In the genomic region with DNA sequence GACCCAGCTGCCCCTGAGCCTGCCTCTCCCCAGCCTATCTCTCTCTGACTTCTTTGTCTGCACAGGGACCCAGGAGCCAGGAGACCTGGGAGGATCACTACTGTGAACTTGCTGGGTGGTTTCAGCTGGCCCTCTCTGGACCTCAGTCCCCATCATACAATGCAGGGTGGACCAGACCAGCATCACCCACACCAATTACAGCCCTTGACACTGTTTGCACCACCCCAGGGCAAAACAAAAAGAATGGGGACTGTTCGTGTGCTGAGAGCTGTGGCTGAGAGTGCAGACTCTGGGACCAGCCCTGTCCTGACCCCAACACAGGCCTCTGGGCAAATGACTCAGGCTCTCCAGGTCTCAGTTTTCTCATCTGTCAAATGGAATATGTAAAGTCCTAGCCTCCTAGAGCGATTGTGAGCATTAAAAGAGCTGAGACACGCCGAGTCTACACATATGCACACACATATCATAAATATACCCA, we compare ENCODE assay signal across 20 cellular contexts. TPM values are rescaled to one million over a fixed set of nuclear protein-coding genes. Genes with fewer than 3 reads are reported as not detected.
DNase-seq lines count a peak whose midpoint lies in the region; ATAC-seq and TF ChIP-seq lines count a peak whose summit lies in the region.
"Had no signal": no experiment of that assay in that cellular context is flagged by ENCODE, and none has a peak within 500 bp of the region (broad histone marks: within the 10 kb centered on the region; RNA-seq: fewer than 3 reads in every experiment).

No MANE protein-coding gene starts in this region.

- no peak overlapping the region for H3K4me2 ChIP-seq in mesenchymal stem cell (ENCODE audit: low read length, poor library complexity, severe bottlenecking)
- H3K4me2 ChIP-seq: SK-N-SH had no signal

- H3K27me3 Mint-ChIP-seq in activated CD8-positive, alpha-beta memory T cell treated with anti-CD3 and anti-CD28 coated beads, Interleukin-2, amount 10 ng/mL, durations not matched to agents 7 days and 5 days, result no peaks in the 10 kb centered on the region
- no peaks in the 10 kb centered on the region for H3K27me3 Mint-ChIP-seq in activated T-helper 2 cell treated with anti-CD3 and anti-CD28 coated beads, Interferon-gamma antibody, Interleukin-2, Interleukin-4, amounts not matched to agents 10 μg/mL and 5 μg/mL and 100 μg/mL, durations not matched to agents 14 hours and 24 hours and 36 hours (ENCODE audit: low read depth)

- no peak for DNase-seq in activated CD8-positive, alpha-beta memory T cell treated with anti-CD3 and anti-CD28 coated beads, Interleukin-2, amount 10 ng/mL, durations not matched to agents 7 days and 5 days
- no peak for DNase-seq in activated CD8-positive, alpha-beta memory T cell treated with anti-CD3 and anti-CD28 coated beads, Interleukin-2, amount 50 U/mL, for 4 hours
- peak; percentile 75 for DNase-seq in ELF-1 (ENCODE audit: low read depth, low spot score)
- DNase-seq in activated T-helper 2 cell treated with anti-CD3 and anti-CD28 coated beads, Interferon-gamma antibody, Interleukin-2, Interleukin-4, amounts not matched to agents 10 μg/mL and 5 μg/mL and 100 μg/mL, durations not matched to agents 14 hours and 24 hours and 36 hours (ENCODE audit: low spot score), result no peak
- no peak for DNase-seq in mesenchymal stem cell
- no peak for DNase-seq in adrenal gland
- DNase-seq in NCI-H1105 (lab: John Stamatoyannopoulos, UW), result no peak
- no peak for DNase-seq in HK-2 (ENCODE audit: unreplicated experiment)
- DNase-seq: cerebellar nuclear complex; GOT3; left lung; NCI-H2081 treated with DMSO at 0.1 percent for 48 hours; nephron progenitor cell; stimulated activated CD4-positive, alpha-beta T cell treated with anti-CD3 and anti-CD28 coated beads, Interleukin-15, amount 100 ng/mL, for 24 hours; T-helper 9 cell had no signal

- 74% methylated on average over 3 of the region's 4 CpGs for WGBS in mesenchymal stem cell
- WGBS in adrenal gland, 4 donors, result 84 to 89% (median 86%) methylated on average over 4 of the region's 4 CpGs

- no peak for TF ChIP-seq CTCF in adrenal gland (IDR thresholded peaks at IDR 0.05)

- H3K27me3 ChIP-seq in mesenchymal stem cell (ENCODE audit: control insufficient read depth in 1 of 2, insufficient read depth in 1 of 2, low read length in 2 of 2) (no peaks in the 10 kb centered on the region), adrenal gland (peaks cover 2% of the 10 kb centered on the region)
- H3K27me3 ChIP-seq: left lung, sigmoid colon had no signal

- no peak overlapping the region for H3K4me3 ChIP-seq in mesenchymal stem cell (ENCODE audit: insufficient read depth in 1 of 2, low read depth in 1 of 2, low read length in 2 of 2)
- no peak overlapping the region for H3K4me3 ChIP-seq in adrenal gland
- H3K4me3 ChIP-seq: left lung, sigmoid colon had no signal

- H2BK5ac ChIP-seq in mesenchymal stem cell (ENCODE audit: low read depth, low read length, poor library complexity, severe bottlenecking), result no peak overlapping the region

- H3K9me3 ChIP-seq in mesenchymal stem cell (ENCODE audit: control insufficient read depth, low read length) (peaks cover 3% of the 10 kb centered on the region), adrenal gland (replicated peaks in 1 of 3) (no peaks in the 10 kb centered on the region)
- H3K9me3 ChIP-seq: SK-N-SH had no signal

- no peak overlapping the region for H2BK12ac ChIP-seq in mesenchymal stem cell (ENCODE audit: low read length in 2 of 2)

- no peak overlapping the region for H2AFZ ChIP-seq in mesenchymal stem cell (ENCODE audit: low read depth, low read length)
- H2AFZ ChIP-seq: parathyroid adenoma had no signal

- H3K79me1 ChIP-seq in mesenchymal stem cell (replicated peaks; ENCODE audit: low read length, poor library complexity, severe bottlenecking), result no peaks in the 10 kb centered on the region

- H3K18ac ChIP-seq in mesenchymal stem cell (ENCODE audit: low read depth in 1 of 2, low read length in 2 of 2), result no peak overlapping the region

- no peak overlapping the region for H2BK15ac ChIP-seq in mesenchymal stem cell (ENCODE audit: low read depth, poor library complexity, severe bottlenecking)

- no peak overlapping the region for H2BK120ac ChIP-seq in mesenchymal stem cell (ENCODE audit: low read depth, low read length)

- intact Hi-C loops in activated T-helper 2 cell treated with anti-CD3 and anti-CD28 coated beads, Interferon-gamma antibody, Interleukin-2, Interleukin-4, amounts not matched to agents 10 μg/mL and 5 μg/mL and 100 μg/mL, durations not matched to agents 14 hours and 24 hours and 36 hours (cut with micrococcal nuclease), result no loop called here
- intact Hi-C loops in adrenal gland (cut with DNase I), result loop anchor here (2.0 to 10.0 kb wide), 2 partner anchors 66 to 312 kb away; no protein-coding TSS in a partner anchor

- H3K23ac ChIP-seq in mesenchymal stem cell (ENCODE audit: low read length in 2 of 2), result no peak overlapping the region

- peaks cover 5% of the 10 kb centered on the region for H3K9me3 Mint-ChIP-seq in activated CD8-positive, alpha-beta memory T cell treated with anti-CD3 and anti-CD28 coated beads, Interleukin-2, amount 10 ng/mL, durations not matched to agents 7 days and 5 days (ENCODE audit: low read depth)
- peaks cover 20% of the 10 kb centered on the region for H3K9me3 Mint-ChIP-seq in activated T-helper 2 cell treated with anti-CD3 and anti-CD28 coated beads, Interferon-gamma antibody, Interleukin-2, Interleukin-4, amounts not matched to agents 10 μg/mL and 5 μg/mL and 100 μg/mL, durations not matched to agents 14 hours and 24 hours and 36 hours

- H2AK5ac ChIP-seq in mesenchymal stem cell (ENCODE audit: low read length, severe bottlenecking), result no peak overlapping the region

- ATAC-seq in activated CD8-positive, alpha-beta memory T cell treated with anti-CD3 and anti-CD28 coated beads, Interleukin-2, amount 10 ng/mL, durations not matched to agents 7 days and 5 days, result no peak

- CTCF ChIA-PET in activated CD8-positive, alpha-beta memory T cell treated with anti-CD3 and anti-CD28 coated beads, Interleukin-2, amount 10 ng/mL, durations not matched to agents 7 days and 5 days (lab: Charles Lee), result interaction anchor here (0.6 to 15.7 kb wide), 25 partner anchors 9 to 374 kb away, joined by 3 to 559 read pairs (median 5); a partner anchor contains a TSS

- no peak overlapping the region for H3K14ac ChIP-seq in mesenchymal stem cell (ENCODE audit: low read length in 2 of 2)

- no peak overlapping the region for H4K91ac ChIP-seq in mesenchymal stem cell (ENCODE audit: low read length)

- H3K4ac ChIP-seq in mesenchymal stem cell (ENCODE audit: low read depth in 1 of 2, low read length in 2 of 2), result no peak overlapping the region

- H3K36me3 ChIP-seq in mesenchymal stem cell (ENCODE audit: control insufficient read depth in 1 of 2, insufficient read depth in 2 of 2, low read depth in 1 of 2, low read length in 2 of 2) (peaks cover 62 to 98% of the 10 kb centered on the region in 2 experiments), adrenal gland (replicated peaks in 1 of 2) (no peaks in the 10 kb centered on the region)
- H3K36me3 ChIP-seq: left lung had no signal

- peak overlapping the region; percentile 89 for H3K27ac Mint-ChIP-seq in activated CD8-positive, alpha-beta memory T cell treated with anti-CD3 and anti-CD28 coated beads, Interleukin-2, amount 10 ng/mL, durations not matched to agents 7 days and 5 days
- H3K27ac Mint-ChIP-seq in activated T-helper 2 cell treated with anti-CD3 and anti-CD28 coated beads, Interferon-gamma antibody, Interleukin-2, Interleukin-4, amounts not matched to agents 10 μg/mL and 5 μg/mL and 100 μg/mL, durations not matched to agents 14 hours and 24 hours and 36 hours, result peak overlapping the region; percentile 81
- H3K27ac Mint-ChIP-seq: WTC11 had no signal

- H3K4me1 ChIP-seq in mesenchymal stem cell (ENCODE audit: control insufficient read depth, insufficient read depth, low read depth, low read length) (no peaks in the 10 kb centered on the region), adrenal gland (replicated peaks in 1 of 2) (no peaks in the 10 kb centered on the region)
- H3K4me1 ChIP-seq: left lung, parathyroid adenoma had no signal

- no peak overlapping the region for H3K27ac ChIP-seq in mesenchymal stem cell (ENCODE audit: low read length, poor library complexity, severe bottlenecking)
- H3K27ac ChIP-seq in adrenal gland, result no peak overlapping the region
- H3K27ac ChIP-seq: epithelial cell of prostate, left lung, parathyroid adenoma had no signal

- no peak overlapping the region for H4K8ac ChIP-seq in mesenchymal stem cell (ENCODE audit: low read length)

- no peak overlapping the region for H3K4me3 Mint-ChIP-seq in activated CD8-positive, alpha-beta memory T cell treated with anti-CD3 and anti-CD28 coated beads, Interleukin-2, amount 10 ng/mL, durations not matched to agents 7 days and 5 days
- H3K4me3 Mint-ChIP-seq in activated T-helper 2 cell treated with anti-CD3 and anti-CD28 coated beads, Interferon-gamma antibody, Interleukin-2, Interleukin-4, amounts not matched to agents 10 μg/mL and 5 μg/mL and 100 μg/mL, durations not matched to agents 14 hours and 24 hours and 36 hours (ENCODE audit: low read depth), result no peak overlapping the region
- H3K4me3 Mint-ChIP-seq: nephron progenitor cell, WTC11 had no signal

- no peak for TF ChIP-seq POLR2A in adrenal gland (IDR thresholded peaks at IDR 0.05)

- H3K36me3 Mint-ChIP-seq in activated CD8-positive, alpha-beta memory T cell treated with anti-CD3 and anti-CD28 coated beads, Interleukin-2, amount 10 ng/mL, durations not matched to agents 7 days and 5 days, result peaks cover 34% of the 10 kb centered on the region
- peaks cover 75% of the 10 kb centered on the region for H3K36me3 Mint-ChIP-seq in activated T-helper 2 cell treated with anti-CD3 and anti-CD28 coated beads, Interferon-gamma antibody, Interleukin-2, Interleukin-4, amounts not matched to agents 10 μg/mL and 5 μg/mL and 100 μg/mL, durations not matched to agents 14 hours and 24 hours and 36 hours (ENCODE audit: low read depth)

- H3K4me1 Mint-ChIP-seq in activated CD8-positive, alpha-beta memory T cell treated with anti-CD3 and anti-CD28 coated beads, Interleukin-2, amount 10 ng/mL, durations not matched to agents 7 days and 5 days, result peaks cover 20% of the 10 kb centered on the region
- peaks cover 34% of the 10 kb centered on the region for H3K4me1 Mint-ChIP-seq in activated T-helper 2 cell treated with anti-CD3 and anti-CD28 coated beads, Interferon-gamma antibody, Interleukin-2, Interleukin-4, amounts not matched to agents 10 μg/mL and 5 μg/mL and 100 μg/mL, durations not matched to agents 14 hours and 24 hours and 36 hours (ENCODE audit: low read depth)

- H3K9ac ChIP-seq in mesenchymal stem cell (ENCODE audit: low read length), result peak overlapping the region; percentile 33
- H3K9ac ChIP-seq: parathyroid adenoma, SK-N-SH had no signal

RNA-seq across cellular contexts. Expression of a gene that starts 25.4 kb away (rescaled TPM):
- 10 to 100 TPM in 1 of 2 experiments, 1 to 10 TPM in 1; 3.8 to 15.1 TPM for total RNA-seq in activated CD8-positive, alpha-beta memory T cell treated with anti-CD3 and anti-CD28 coated beads, Interleukin-2, amount 10 ng/mL, durations not matched to agents 7 days and 5 days
- 31.0 and 31.3 TPM in 2 replicates for total RNA-seq in activated T-helper 2 cell treated with anti-CD3 and anti-CD28 coated beads, Interferon-gamma antibody, Interleukin-2, Interleukin-4, amounts not matched to agents 10 μg/mL and 5 μg/mL and 100 μg/mL, durations not matched to agents 14 hours and 24 hours and 36 hours
- polyA plus RNA-seq in mesenchymal stem cell (2013, experiment 1 of 2), result 0.01 TPM
- polyA plus RNA-seq in mesenchymal stem cell (2013, experiment 2 of 2), result 0.01 TPM
- 10 to 100 TPM in 5 of 8 donors, 1 to 10 TPM in 3; 6.9 to 34.2 (median 14.2) TPM for total RNA-seq in adrenal gland
- 1 to 10 TPM; 3.5 to 8.8 (median 6.3) TPM for polyA plus RNA-seq in adrenal gland
